Comparison of ENCODE assay signal across 8 cellular contexts in the genomic region with DNA sequence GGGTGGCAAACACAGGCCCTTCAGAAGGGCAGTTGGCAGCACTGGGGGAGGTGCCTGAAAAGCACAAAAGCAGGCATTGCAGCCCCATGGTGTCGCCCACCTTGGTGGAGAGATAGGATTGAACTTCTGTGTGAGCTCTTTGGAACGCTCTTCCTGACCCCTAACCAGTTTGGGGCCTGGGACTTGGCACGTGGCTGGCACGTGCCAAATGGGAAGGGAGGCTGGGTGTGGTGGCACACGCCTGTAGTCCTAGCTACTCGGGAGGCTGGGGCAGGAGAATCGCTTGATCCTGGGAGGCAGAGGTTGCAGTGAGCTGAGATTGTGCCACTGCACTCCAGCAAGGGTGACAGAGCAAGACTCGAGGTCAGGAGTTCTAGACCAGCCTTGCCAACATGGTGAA. TPM values are rescaled to one million over a fixed set of nuclear protein-coding genes. Genes with fewer than 3 reads are reported as not detected.
DNase-seq lines count a peak whose midpoint lies in the region; ATAC-seq, FAIRE-seq and TF ChIP-seq lines count a peak whose summit lies in the region.
"Not testable (repeated sequence)": the region's sequence is repeated elsewhere in the genome, so short reads cannot be mapped to it uniquely, and the experiment has no call there.

No MANE protein-coding gene starts in this region.

- H3K36me3 ChIP-seq in PC-3 (ENCODE audit: low read depth, low read length) = not testable (repeated sequence)

- not testable (repeated sequence) for TF ChIP-seq POLR2A in A549 (IDR thresholded peaks at IDR 0.05; ENCODE audit: low read length)

- not testable (repeated sequence) for H4K20me1 ChIP-seq in H9 (ENCODE audit: control insufficient read depth, insufficient read depth, insufficient read length); PC-3 (ENCODE audit: low read length)

- ATAC-seq in A549; PC-3; naive B cell (ENCODE audit: low read depth in 2 of 2); stimulated activated effector memory CD8-positive, alpha-beta T cell treated with anti-CD3 and anti-CD28 coated beads, Interleukin-12 subunit alpha, Interleukin-12 subunit beta, amount 100 ng/mL, for 72 hours: not testable (repeated sequence)

- not testable (repeated sequence) for H3K4ac ChIP-seq in H9 (ENCODE audit: low read depth, low read length)

- not testable (repeated sequence) for H4K5ac ChIP-seq in H9 (ENCODE audit: insufficient read length, low read depth, low read length)

- intact Hi-C loops in PC-3 (cut with micrococcal nuclease); activated CD4-positive, alpha-beta T cell treated with anti-CD3 and anti-CD28 coated beads, Interleukin-2, amount 10 ng/mL, durations not matched to agents 24 days and 14 days (cut with micrococcal nuclease); activated T-helper 2 cell treated with anti-CD3 and anti-CD28 coated beads, Interferon-gamma antibody, Interleukin-2, Interleukin-4, amounts not matched to agents 10 μg/mL and 5 μg/mL and 100 μg/mL, durations not matched to agents 14 hours and 24 hours and 36 hours (cut with micrococcal nuclease); MCF 10A (cut with micrococcal nuclease): not testable (repeated sequence)

- TF ChIP-seq CTCF in A549 (IDR thresholded peaks at IDR 0.05); H9 (conservative IDR thresholded peaks at IDR 0.05); PC-3 (conservative IDR thresholded peaks at IDR 0.05; ENCODE audit: low read depth, low read length); MCF 10A (IDR thresholded peaks at IDR 0.05; ENCODE audit: unreplicated experiment): not testable (repeated sequence)

- H3K4me3 ChIP-seq in A549; PC-3 (ENCODE audit: low read length): not testable (repeated sequence)

- H2BK12ac ChIP-seq in H9 (ENCODE audit: insufficient read length, low read depth, low read length) = not testable (repeated sequence)

- H3K27ac ChIP-seq in A549 = peak overlapping the region in 1 of 2 experiments; percentile 89; a peak in 1 of 6 replicates
- not testable (repeated sequence) for H3K27ac ChIP-seq in H9 (ENCODE audit: insufficient read length, low read depth, low read length); PC-3 (ENCODE audit: low read length)

- not testable (repeated sequence) for H2BK20ac ChIP-seq in H9 (ENCODE audit: low read depth, low read length, poor library complexity, severe bottlenecking)

- H3K27me3 ChIP-seq in H9 (ENCODE audit: insufficient read depth, low read length); PC-3 (ENCODE audit: low read length): not testable (repeated sequence)

- not testable (repeated sequence) for H3K9me3 Mint-ChIP-seq in H9; activated CD4-positive, alpha-beta T cell treated with anti-CD3 and anti-CD28 coated beads, Interleukin-2, amount 10 ng/mL, durations not matched to agents 24 days and 14 days; activated T-helper 2 cell treated with anti-CD3 and anti-CD28 coated beads, Interferon-gamma antibody, Interleukin-2, Interleukin-4, amounts not matched to agents 10 μg/mL and 5 μg/mL and 100 μg/mL, durations not matched to agents 14 hours and 24 hours and 36 hours; MCF 10A (ENCODE audit: unreplicated experiment); naive B cell; stimulated activated effector memory CD8-positive, alpha-beta T cell treated with anti-CD3 and anti-CD28 coated beads, Interleukin-12 subunit alpha, Interleukin-12 subunit beta, amount 100 ng/mL, for 72 hours

- TF ChIP-seq EP300 in A549 (IDR thresholded peaks at IDR 0.05) = not testable (repeated sequence)

- not testable (repeated sequence) for H3K56ac ChIP-seq in H9 (ENCODE audit: insufficient read length, low read depth, low read length)

- not testable (repeated sequence) for H3K9me3 ChIP-seq in A549; H9 (ENCODE audit: control insufficient read depth, low read depth, low read length); PC-3 (ENCODE audit: low read length)

- peak overlapping the region; percentile 98 for H3K4me2 ChIP-seq in A549
- H3K4me2 ChIP-seq in H9 (ENCODE audit: insufficient read depth, insufficient read length, low read length) = not testable (repeated sequence)
- 0 out of 2 replicates have a peak overlapping the region, but pooled peaks have one; percentile 89 for H3K4me2 ChIP-seq in PC-3 (ENCODE audit: low read length)

- H3K36me3 Mint-ChIP-seq in H9 (ENCODE audit: insufficient read depth in 1 of 3, low read depth in 3 of 3); activated CD4-positive, alpha-beta T cell treated with anti-CD3 and anti-CD28 coated beads, Interleukin-2, amount 10 ng/mL, durations not matched to agents 24 days and 14 days (ENCODE audit: low read depth); activated T-helper 2 cell treated with anti-CD3 and anti-CD28 coated beads, Interferon-gamma antibody, Interleukin-2, Interleukin-4, amounts not matched to agents 10 μg/mL and 5 μg/mL and 100 μg/mL, durations not matched to agents 14 hours and 24 hours and 36 hours (ENCODE audit: low read depth); MCF 10A (ENCODE audit: insufficient read depth, unreplicated experiment); naive B cell; stimulated activated effector memory CD8-positive, alpha-beta T cell treated with anti-CD3 and anti-CD28 coated beads, Interleukin-12 subunit alpha, Interleukin-12 subunit beta, amount 100 ng/mL, for 72 hours: not testable (repeated sequence)

- not testable (repeated sequence) for TF ChIP-seq RAD21 in A549 (conservative IDR thresholded peaks at IDR 0.05 in 1 of 2, IDR thresholded peaks at IDR 0.05 in 1 of 2)

- 86% methylated on average over 8 of the region's 8 CpGs for WGBS in A549 (ENCODE audit: missing lambda C conversion rate)
- no CpG with 5 or more reads among the region's 8 CpGs for WGBS in H9 (ENCODE audit: extremely low coverage, insufficient read length, low lambda C conversion rate)

- H2AFZ ChIP-seq in H9 (ENCODE audit: low read length); PC-3 (ENCODE audit: low read length): not testable (repeated sequence)

- H2BK15ac ChIP-seq in H9 (ENCODE audit: low read depth, low read length) = not testable (repeated sequence)

- not testable (repeated sequence) for H3K79me1 ChIP-seq in H9 (ENCODE audit: insufficient read depth, low read depth, low read length, poor library complexity, severe bottlenecking)

- H3K4me1 ChIP-seq in A549 (peaks cover 11% of the 10 kb centered on the region; the same call in 2 of the 3 replicates), PC-3 (ENCODE audit: insufficient read depth, low read length) (peaks cover 10% of the 10 kb centered on the region)
- not testable (repeated sequence) for H3K4me1 ChIP-seq in H9 (ENCODE audit: insufficient read depth, low read length)

- CTCF ChIA-PET in A549 (lab: Yijun Ruan, JAX) (interaction anchor here (0.6 to 1.3 kb wide), 2 partner anchors 14 to 1100 kb away, joined by 3 to 5 read pairs; no protein-coding TSS in a partner anchor), MCF 10A (lab: Yijun Ruan, JAX) (interaction anchor here (0.9 to 1.1 kb wide), 2 partner anchors 97 to 184 kb away, joined by 3 read pairs; no protein-coding TSS in a partner anchor)
- CTCF ChIA-PET in PC-3 (lab: Charles Lee) = not testable (repeated sequence)

- not testable (repeated sequence) for H4K8ac ChIP-seq in H9 (replicated peaks; ENCODE audit: insufficient read length, low read depth, low read length)

- not testable (repeated sequence) for H3K18ac ChIP-seq in H9 (ENCODE audit: insufficient read length, low read depth, low read length)

- not testable (repeated sequence) for H3K79me2 ChIP-seq in H9 (ENCODE audit: insufficient read depth, low read length)
- H3K79me2 ChIP-seq in PC-3 (ENCODE audit: low read length) = peaks cover 35% of the 10 kb centered on the region

- H4K91ac ChIP-seq in H9 (ENCODE audit: insufficient read length, low read depth, low read length) = not testable (repeated sequence)

- H3K27ac Mint-ChIP-seq in H9 = peak overlapping the region in 1 of 3 experiments; percentile 91; a peak in 1 of 7 replicates
- not testable (repeated sequence) for H3K27ac Mint-ChIP-seq in activated CD4-positive, alpha-beta T cell treated with anti-CD3 and anti-CD28 coated beads, Interleukin-2, amount 10 ng/mL, durations not matched to agents 24 days and 14 days; activated T-helper 2 cell treated with anti-CD3 and anti-CD28 coated beads, Interferon-gamma antibody, Interleukin-2, Interleukin-4, amounts not matched to agents 10 μg/mL and 5 μg/mL and 100 μg/mL, durations not matched to agents 14 hours and 24 hours and 36 hours; MCF 10A (ENCODE audit: low read depth, unreplicated experiment); stimulated activated effector memory CD8-positive, alpha-beta T cell treated with anti-CD3 and anti-CD28 coated beads, Interleukin-12 subunit alpha, Interleukin-12 subunit beta, amount 100 ng/mL, for 72 hours
- peak overlapping the region in 1 of 6 donors; percentile 84 for H3K27ac Mint-ChIP-seq in naive B cell

- not testable (repeated sequence) for H3K9me2 ChIP-seq in PC-3 (replicated peaks; ENCODE audit: low read length)

- H3T11ph ChIP-seq in H9 (ENCODE audit: low read length) = not testable (repeated sequence)

- POLR2A ChIA-PET in A549 (lab: Yijun Ruan, JAX); MCF 10A (lab: Yijun Ruan, JAX): not testable (repeated sequence)
- POLR2A ChIA-PET in PC-3 (lab: Charles Lee; ENCODE audit: unreplicated experiment) = interaction anchor here (0.7 kb wide), 1 partner anchor 1580 kb away, joined by 4 read pairs; no protein-coding TSS in a partner anchor

- FAIRE-seq in A549 (lab: Jason Lieb, UNC) = not testable (repeated sequence)

- not testable (repeated sequence) for BruUV-seq in PC-3 (replicated peaks; lab: Mats Ljungman, UMichigan); MCF 10A (replicated peaks; lab: Mats Ljungman, UMichigan)

- H3K4me3 Mint-ChIP-seq in H9 (peak overlapping the region; percentile 85 to 89), MCF 10A (ENCODE audit: unreplicated experiment) (peak overlapping the region; percentile 94), naive B cell (peak overlapping the region; percentile 56 to 95 (median 88))
- peak overlapping the region; percentile 94 for H3K4me3 Mint-ChIP-seq in activated CD4-positive, alpha-beta T cell treated with anti-CD3 and anti-CD28 coated beads, Interleukin-2, amount 10 ng/mL, durations not matched to agents 24 days and 14 days
- H3K4me3 Mint-ChIP-seq in activated T-helper 2 cell treated with anti-CD3 and anti-CD28 coated beads, Interferon-gamma antibody, Interleukin-2, Interleukin-4, amounts not matched to agents 10 μg/mL and 5 μg/mL and 100 μg/mL, durations not matched to agents 14 hours and 24 hours and 36 hours (ENCODE audit: low read depth) = peak overlapping the region; percentile 56
- peak overlapping the region; percentile 91 for H3K4me3 Mint-ChIP-seq in stimulated activated effector memory CD8-positive, alpha-beta T cell treated with anti-CD3 and anti-CD28 coated beads, Interleukin-12 subunit alpha, Interleukin-12 subunit beta, amount 100 ng/mL, for 72 hours

- H2BK120ac ChIP-seq in H9 (ENCODE audit: low read depth, low read length, poor library complexity, severe bottlenecking) = not testable (repeated sequence)

- not testable (repeated sequence) for H3F3A ChIP-seq in PC-3 (ENCODE audit: low read length, unreplicated experiment)

- not testable (repeated sequence) for H2BK5ac ChIP-seq in H9 (ENCODE audit: insufficient read length, low read length)

- not testable (repeated sequence) for H3K14ac ChIP-seq in H9 (ENCODE audit: insufficient read depth, low read length)

- H3K23me2 ChIP-seq in H9 (ENCODE audit: insufficient read length, low read depth, low read length, poor library complexity, severe bottlenecking) = not testable (repeated sequence)

- H3K23ac ChIP-seq in H9 (ENCODE audit: insufficient read length, low read depth, low read length) = not testable (repeated sequence)

- not testable (repeated sequence) for H2AK5ac ChIP-seq in H9 (ENCODE audit: insufficient read length, low read length)

- H3K4me1 Mint-ChIP-seq in H9 = peaks cover 11 to 31% of the 10 kb centered on the region in 2 experiments
- peaks cover 15% of the 10 kb centered on the region for H3K4me1 Mint-ChIP-seq in activated CD4-positive, alpha-beta T cell treated with anti-CD3 and anti-CD28 coated beads, Interleukin-2, amount 10 ng/mL, durations not matched to agents 24 days and 14 days
- peaks cover 11% of the 10 kb centered on the region for H3K4me1 Mint-ChIP-seq in activated T-helper 2 cell treated with anti-CD3 and anti-CD28 coated beads, Interferon-gamma antibody, Interleukin-2, Interleukin-4, amounts not matched to agents 10 μg/mL and 5 μg/mL and 100 μg/mL, durations not matched to agents 14 hours and 24 hours and 36 hours (ENCODE audit: low read depth)
- not testable (repeated sequence) for H3K4me1 Mint-ChIP-seq in MCF 10A (ENCODE audit: insufficient read depth, unreplicated experiment)
- H3K4me1 Mint-ChIP-seq in naive B cell = peaks cover 13 to 18% (median 17%) of the 10 kb centered on the region in 3 donors
- peaks cover 13% of the 10 kb centered on the region for H3K4me1 Mint-ChIP-seq in stimulated activated effector memory CD8-positive, alpha-beta T cell treated with anti-CD3 and anti-CD28 coated beads, Interleukin-12 subunit alpha, Interleukin-12 subunit beta, amount 100 ng/mL, for 72 hours

- not testable (repeated sequence) for H3K9ac ChIP-seq in H9 (ENCODE audit: extremely low read depth, insufficient read length, low read length); PC-3 (ENCODE audit: low read length)

- DNase-seq in A549 (ENCODE audit: low read depth in 1 of 2, low spot score in 1 of 2); H9; PC-3; activated CD4-positive, alpha-beta T cell treated with anti-CD3 and anti-CD28 coated beads, Interleukin-2, amount 10 ng/mL, durations not matched to agents 24 days and 14 days; activated T-helper 2 cell treated with anti-CD3 and anti-CD28 coated beads, Interferon-gamma antibody, Interleukin-2, Interleukin-4, amounts not matched to agents 10 μg/mL and 5 μg/mL and 100 μg/mL, durations not matched to agents 14 hours and 24 hours and 36 hours (ENCODE audit: low spot score); MCF 10A (ENCODE audit: unreplicated experiment); naive B cell; stimulated activated effector memory CD8-positive, alpha-beta T cell treated with anti-CD3 and anti-CD28 coated beads, Interleukin-12 subunit alpha, Interleukin-12 subunit beta, amount 100 ng/mL, for 72 hours (ENCODE audit: low spot score in 2 of 2): not testable (repeated sequence)

- H3K27me3 Mint-ChIP-seq in H9 (ENCODE audit: low read depth) (peaks cover 28% of the 10 kb centered on the region), naive B cell (peaks cover 15 to 32% (median 25%) of the 10 kb centered on the region in 3 donors)
- peaks cover 31% of the 10 kb centered on the region for H3K27me3 Mint-ChIP-seq in activated CD4-positive, alpha-beta T cell treated with anti-CD3 and anti-CD28 coated beads, Interleukin-2, amount 10 ng/mL, durations not matched to agents 24 days and 14 days
- peaks cover 25% of the 10 kb centered on the region for H3K27me3 Mint-ChIP-seq in activated T-helper 2 cell treated with anti-CD3 and anti-CD28 coated beads, Interferon-gamma antibody, Interleukin-2, Interleukin-4, amounts not matched to agents 10 μg/mL and 5 μg/mL and 100 μg/mL, durations not matched to agents 14 hours and 24 hours and 36 hours (ENCODE audit: low read depth)
- H3K27me3 Mint-ChIP-seq in MCF 10A (ENCODE audit: insufficient read depth, unreplicated experiment) = not testable (repeated sequence)

RNA-seq across cellular contexts. Expression of a gene that starts 1.0 kb away (rescaled TPM):
- polyA plus RNA-seq in A549 (2011; rRNA removed) (8.5 and 10.8 TPM in 2 replicates), A549 (2017; fragmentation: RNase III; extraction: RNeasy Plus Mini Kit Qiagen cat#74134 plus additional on column Dnase treatment) (6.4 to 7.4 TPM (median 6.6 TPM) in 3 replicates), naive B cell (ENCODE audit: low read depth in 6 of 6) (1 to 10 TPM in 1 of 6 donors, under 1 TPM in 4, not detected in 1; 0.29 to 2.1 (median 0.43) TPM)
- polyA plus RNA-seq in A549 (2012; cell fraction: cytosol; rRNA removed) = 2.5 and 2.7 TPM in 2 replicates
- polyA plus RNA-seq in A549 (2012; cell fraction: nucleus; rRNA removed) = 2.8 and 4.2 TPM in 2 replicates
- polyA minus RNA-seq in A549 (2011; rRNA and poly(A)+ RNA removed) = 11.2 and 11.4 TPM in 2 replicates
- total RNA-seq in H9 (2021) (15.8 and 16.2 TPM in 2 replicates), PC-3 (2014; rRNA removed) (26.0 and 35.5 TPM in 2 replicates), MCF 10A (2022) (5.5 and 6.5 TPM in 2 replicates)
- 2.8 and 3.1 TPM in 2 replicates for total RNA-seq in activated CD4-positive, alpha-beta T cell treated with anti-CD3 and anti-CD28 coated beads, Interleukin-2, amount 10 ng/mL, durations not matched to agents 24 days and 14 days
- total RNA-seq in activated T-helper 2 cell treated with anti-CD3 and anti-CD28 coated beads, Interferon-gamma antibody, Interleukin-2, Interleukin-4, amounts not matched to agents 10 μg/mL and 5 μg/mL and 100 μg/mL, durations not matched to agents 14 hours and 24 hours and 36 hours = 3.9 and 4.3 TPM in 2 replicates
